In the genomic region with DNA sequence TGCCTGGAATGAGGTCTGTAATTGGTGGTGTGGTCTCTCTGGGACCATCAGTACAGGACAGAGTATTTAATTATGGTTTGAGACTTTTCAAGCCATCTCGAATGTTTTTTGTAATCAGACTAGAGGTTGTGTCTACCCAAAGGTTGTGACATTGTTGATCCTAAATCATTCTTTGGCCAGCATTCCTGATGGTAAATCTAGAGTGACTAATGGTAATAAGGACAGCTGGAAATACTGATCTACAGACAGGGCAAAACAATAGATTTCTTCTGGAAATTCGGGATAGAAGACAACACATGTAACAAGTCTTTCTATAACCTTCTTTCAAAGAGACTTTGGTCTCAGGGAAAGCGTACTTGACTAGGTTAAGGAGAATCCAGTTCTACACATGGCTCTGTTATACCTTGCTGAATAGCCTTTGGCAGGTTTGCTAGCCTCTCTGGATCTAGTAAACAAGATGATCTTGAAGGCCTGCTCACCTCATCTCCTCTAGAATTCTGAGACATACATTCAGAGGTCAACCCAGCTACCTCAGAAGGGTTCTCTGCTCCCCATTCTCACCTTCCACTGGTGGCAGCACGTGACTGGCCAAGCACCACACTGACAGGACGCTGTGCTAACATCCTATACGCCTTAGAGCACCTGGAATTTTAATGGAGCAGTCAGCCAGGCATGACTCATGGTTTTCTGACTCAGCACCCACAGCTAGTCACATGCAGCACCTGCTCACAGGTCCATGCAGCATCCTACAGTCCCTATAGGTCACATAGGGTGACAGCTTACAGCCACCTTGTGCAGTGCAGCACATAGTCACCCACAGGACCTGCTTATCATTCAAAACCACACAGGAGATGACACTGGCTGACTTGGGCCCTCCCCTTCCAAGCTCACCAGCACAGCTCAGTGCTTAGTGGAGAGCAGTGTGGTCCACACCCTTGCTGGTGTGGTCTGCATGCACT, we compare ENCODE assay signal across 7 cellular contexts. TPM values are rescaled to one million over a fixed set of nuclear protein-coding genes. Genes with fewer than 3 reads are reported as not detected.
DNase-seq lines count a peak whose midpoint lies in the region; ATAC-seq and FAIRE-seq lines count a peak whose summit lies in the region.

No MANE protein-coding gene starts in this region.

- peaks cover 10 to 13% of the 10 kb centered on the region in 2 donors for H3K4me1 Mint-ChIP-seq in effector memory CD8-positive, alpha-beta T cell (ENCODE audit: low read depth in 2 of 2)

- ATAC-seq in effector memory CD8-positive, alpha-beta T cell (replicated peaks) = peak; percentile 98
- ATAC-seq in Right ventricle myocardium superior (ENCODE audit: poor library complexity) (no peak), HG03442 (IDR thresholded peaks at IDR 0.05; ENCODE audit: unreplicated experiment) (no peak)

- H3K27me3 Mint-ChIP-seq in effector memory CD8-positive, alpha-beta T cell = peaks cover 7 to 11% of the 10 kb centered on the region in 2 donors

- no peaks in the 10 kb centered on the region for H3K36me3 Mint-ChIP-seq in effector memory CD8-positive, alpha-beta T cell (ENCODE audit: insufficient read depth)

- peak overlapping the region; percentile 79 to 84 for H3K27ac Mint-ChIP-seq in effector memory CD8-positive, alpha-beta T cell

- DNase-seq in HPDE6-E6E7 (ENCODE audit: extremely low spot score) = peak; percentile 92
- peak; percentile 97 for DNase-seq in RCC 7860 (ENCODE audit: low spot score)
- peak; percentile 41 to 46 (median 46) for DNase-seq in effector memory CD8-positive, alpha-beta T cell
- DNase-seq in stimulated activated CD8-positive, alpha-beta memory T cell treated with anti-CD3 and anti-CD28 coated beads, Interleukin-15, amount 100 ng/mL, for 4 hours (ENCODE audit: low read depth in 2 of 2) = peak; percentile 10 to 20
- DNase-seq in Right ventricle myocardium superior = no peak
- DNase-seq in GM19240 (ENCODE audit: insufficient read length, low spot score) = no peak

- intact Hi-C loops in Right ventricle myocardium superior (cut with DNase I) = no loop called here

- FAIRE-seq in RCC 7860 (lab: Jason Lieb, UNC) = peak; percentile 95

- H3K9me3 Mint-ChIP-seq in effector memory CD8-positive, alpha-beta T cell = peaks cover 3 to 15% of the 10 kb centered on the region in 2 donors

- no peak overlapping the region for H3K4me3 Mint-ChIP-seq in effector memory CD8-positive, alpha-beta T cell

RNA-seq across cellular contexts. Expression of a gene that starts 12.2 kb away (rescaled TPM):
- total RNA-seq in Right ventricle myocardium superior = 1.8 TPM

Comparison
In these comparisons a context has a peak if more than half of its experiments do, and no peak if none do; other contexts are left out.
1. DNase-seq: peak in HPDE6-E6E7 (single experiment), RCC 7860 (single experiment), effector memory CD8-positive, alpha-beta T cell (3 of 3) and stimulated activated CD8-positive, alpha-beta memory T cell treated with anti-CD3 and anti-CD28 coated beads, Interleukin-15, amount 100 ng/mL, for 4 hours (2 of 2); none in Right ventricle myocardium superior (single experiment) and GM19240 (single experiment).